Comparison of ENCODE assay signal across 30 cellular contexts in the genomic region with DNA sequence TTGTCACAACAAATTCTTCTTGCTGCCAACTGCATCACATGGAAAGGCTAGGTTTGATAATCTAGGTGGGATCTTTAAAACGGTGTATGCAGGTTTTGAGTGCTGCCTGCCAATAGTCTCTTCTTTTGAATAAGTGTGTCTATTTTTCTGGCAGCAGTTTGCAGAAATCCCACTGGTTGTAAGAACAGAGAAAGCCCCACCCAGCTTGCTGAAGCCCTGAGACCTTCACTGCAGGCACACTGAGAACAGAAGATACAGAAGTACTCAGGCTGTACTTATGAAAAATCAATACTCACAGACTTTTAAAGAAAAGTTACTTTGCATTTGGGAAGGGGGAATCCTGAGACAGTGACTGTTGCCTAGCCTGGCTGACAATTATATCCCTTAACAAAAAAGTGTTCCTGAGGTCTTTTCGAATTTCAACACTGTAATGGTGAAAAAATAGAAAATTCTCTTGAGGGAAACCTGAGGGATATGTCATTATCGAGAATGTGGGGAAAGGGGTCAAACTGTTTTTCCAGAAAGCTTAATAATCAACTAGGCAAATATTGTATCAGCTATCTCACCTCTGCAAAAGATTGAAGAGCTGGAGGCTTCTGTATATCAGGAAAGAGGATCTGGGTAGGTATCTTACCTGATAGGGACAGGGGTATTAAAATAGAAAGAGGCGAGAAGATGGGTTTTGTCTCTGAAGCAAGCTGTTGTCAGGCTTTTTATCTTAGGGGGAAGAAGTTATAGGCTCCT.
DNase-seq lines count a peak whose midpoint lies in the region; ATAC-seq and TF ChIP-seq lines count a peak whose summit lies in the region.
"Had no signal": no experiment of that assay in that cellular context is flagged by ENCODE, and none has a peak within 500 bp of the region (broad histone marks: within the 10 kb centered on the region; RNA-seq: fewer than 3 reads in every experiment).

No MANE protein-coding gene starts in this region.

- H3K27me3 Mint-ChIP-seq in activated T-cell treated with anti-CD3 and anti-CD28 coated beads, Interleukin-2, amount 50 U/mL, for 72 hours (ENCODE audit: low read depth) = no peaks in the 10 kb centered on the region
- H3K27me3 Mint-ChIP-seq in central memory CD8-positive, alpha-beta T cell = peaks cover 21% of the 10 kb centered on the region
- H3K27me3 Mint-ChIP-seq in osteocyte (ENCODE audit: unreplicated experiment) = peaks cover 37% of the 10 kb centered on the region

- TF ChIP-seq CTCF in osteocyte (IDR thresholded peaks at IDR 0.05) = no peak

- H3K4me3 ChIP-seq in Jurkat, Clone E6-1 (ENCODE audit: low read length) = no peak overlapping the region
- H3K4me3 ChIP-seq: coronary artery, GM12878, GM23338, heart left ventricle, sigmoid colon, SK-N-MC, upper lobe of right lung had no signal

- H3K4me1 Mint-ChIP-seq in activated T-cell treated with anti-CD3 and anti-CD28 coated beads, Interleukin-2, amount 50 U/mL, for 72 hours (ENCODE audit: low read depth) = peaks cover 61% of the 10 kb centered on the region
- peaks cover 41% of the 10 kb centered on the region for H3K4me1 Mint-ChIP-seq in central memory CD8-positive, alpha-beta T cell
- H3K4me1 Mint-ChIP-seq in osteocyte (ENCODE audit: unreplicated experiment) = peaks cover 24% of the 10 kb centered on the region
- H3K4me1 Mint-ChIP-seq: GM23338 had no signal

- H3K27ac Mint-ChIP-seq in activated T-cell treated with anti-CD3 and anti-CD28 coated beads, Interleukin-2, amount 50 U/mL, for 72 hours = peak overlapping the region; percentile 27
- peak overlapping the region; percentile 68 for H3K27ac Mint-ChIP-seq in central memory CD8-positive, alpha-beta T cell (ENCODE audit: low read depth)
- no peak overlapping the region for H3K27ac Mint-ChIP-seq in osteocyte (ENCODE audit: unreplicated experiment)
- H3K27ac Mint-ChIP-seq: activated CD4-positive, alpha-beta memory T cell treated with anti-CD3 and anti-CD28 coated beads, Interleukin-2, amount 10 ng/mL, durations not matched to agents 7 days and 5 days; activated naive CD8-positive, alpha-beta T cell treated with anti-CD3 and anti-CD28 coated beads for 36 hours; GM23338; progenitor cell of endocrine pancreas; stimulated activated effector memory CD8-positive, alpha-beta T cell treated with anti-CD3 and anti-CD28 coated beads, Interleukin-12 subunit alpha, Interleukin-12 subunit beta, amount 100 ng/mL, for 72 hours had no signal

- no peak for DNase-seq in activated T-cell treated with anti-CD3 and anti-CD28 coated beads, Interleukin-2, amount 50 U/mL, for 72 hours
- DNase-seq in activated T-cell treated with anti-CD3 and anti-CD28 coated beads for 4 hours (no peak), osteocyte (ENCODE audit: extremely low spot score, unreplicated experiment) (peak; percentile 8)
- peak; percentile 17 for DNase-seq in Jurkat, Clone E6-1 (ENCODE audit: low read depth, low spot score)
- no peak for DNase-seq in central memory CD8-positive, alpha-beta T cell (ENCODE audit: low spot score in 2 of 2)
- DNase-seq: activated CD4-positive, alpha-beta memory T cell treated with anti-CD3 and anti-CD28 coated beads, Interleukin-2, amount 10 ng/mL, durations not matched to agents 7 days and 5 days; activated naive CD8-positive, alpha-beta T cell treated with anti-CD3 and anti-CD28 coated beads for 36 hours; activated T-cell treated with anti-CD3 and anti-CD28 coated beads, Interleukin-2, amount 50 U/mL, for 1 hour; aorta; C1 segment of cervical spinal cord; Calu3; effector memory CD4-positive, alpha-beta T cell; erythroblast; foreskin fibroblast; heart left ventricle; Karpas-422; left cardiac atrium; NCI-H510A; sigmoid colon; stimulated activated CD4-positive, alpha-beta T cell treated with anti-CD3 and anti-CD28 coated beads, Interleukin-4, amount 100 ng/mL, for 24 hours; T-helper 9 cell; upper lobe of right lung had no signal

- H3K9me3 Mint-ChIP-seq in activated T-cell treated with anti-CD3 and anti-CD28 coated beads, Interleukin-2, amount 50 U/mL, for 72 hours = no peaks in the 10 kb centered on the region
- H3K9me3 Mint-ChIP-seq in central memory CD8-positive, alpha-beta T cell = no peaks in the 10 kb centered on the region
- H3K9me3 Mint-ChIP-seq in osteocyte (ENCODE audit: unreplicated experiment) = peaks cover 3% of the 10 kb centered on the region
- H3K9me3 Mint-ChIP-seq: activated CD4-positive, alpha-beta memory T cell treated with anti-CD3 and anti-CD28 coated beads, Interleukin-2, amount 10 ng/mL, durations not matched to agents 7 days and 5 days; activated naive CD8-positive, alpha-beta T cell treated with anti-CD3 and anti-CD28 coated beads for 36 hours; GM23338; stimulated activated effector memory CD8-positive, alpha-beta T cell treated with anti-CD3 and anti-CD28 coated beads, Interleukin-12 subunit alpha, Interleukin-12 subunit beta, amount 100 ng/mL, for 72 hours had no signal

- ATAC-seq in activated T-cell treated with anti-CD3 and anti-CD28 coated beads, Interleukin-2, amount 50 U/mL, for 72 hours (replicated peaks in 1 of 2) = no peak
- ATAC-seq in central memory CD8-positive, alpha-beta T cell (replicated peaks; ENCODE audit: extremely low read depth, poor library complexity, severe bottlenecking) = no peak
- ATAC-seq in GM19463 (IDR thresholded peaks at IDR 0.05; ENCODE audit: unreplicated experiment) (no peak), GM21381 (IDR thresholded peaks at IDR 0.05; ENCODE audit: unreplicated experiment) (no peak)
- ATAC-seq: GM12878, GM23338, heart left ventricle, left cardiac atrium, upper lobe of right lung had no signal

- H3K4me3 Mint-ChIP-seq in activated T-cell treated with anti-CD3 and anti-CD28 coated beads, Interleukin-2, amount 50 U/mL, for 72 hours = peak overlapping the region; percentile 31 to 33
- H3K4me3 Mint-ChIP-seq in central memory CD8-positive, alpha-beta T cell = no peak overlapping the region
- no peak overlapping the region for H3K4me3 Mint-ChIP-seq in osteocyte (ENCODE audit: unreplicated experiment)
- H3K4me3 Mint-ChIP-seq: activated CD4-positive, alpha-beta memory T cell treated with anti-CD3 and anti-CD28 coated beads, Interleukin-2, amount 10 ng/mL, durations not matched to agents 7 days and 5 days; activated naive CD8-positive, alpha-beta T cell treated with anti-CD3 and anti-CD28 coated beads for 36 hours; GM23338; stimulated activated effector memory CD8-positive, alpha-beta T cell treated with anti-CD3 and anti-CD28 coated beads, Interleukin-12 subunit alpha, Interleukin-12 subunit beta, amount 100 ng/mL, for 72 hours had no signal

- H3K36me3 Mint-ChIP-seq in activated T-cell treated with anti-CD3 and anti-CD28 coated beads, Interleukin-2, amount 50 U/mL, for 72 hours (ENCODE audit: insufficient read depth in 2 of 2) = no peaks in the 10 kb centered on the region
- peaks cover 3% of the 10 kb centered on the region for H3K36me3 Mint-ChIP-seq in central memory CD8-positive, alpha-beta T cell (ENCODE audit: insufficient read depth)
- H3K36me3 Mint-ChIP-seq in osteocyte (ENCODE audit: unreplicated experiment) = no peaks in the 10 kb centered on the region
- H3K36me3 Mint-ChIP-seq: activated naive CD8-positive, alpha-beta T cell treated with anti-CD3 and anti-CD28 coated beads for 36 hours; stimulated activated effector memory CD8-positive, alpha-beta T cell treated with anti-CD3 and anti-CD28 coated beads, Interleukin-12 subunit alpha, Interleukin-12 subunit beta, amount 100 ng/mL, for 72 hours had no signal

Comparison
In these comparisons a context has a peak if more than half of its experiments do, and no peak if none do; other contexts are left out.
1. DNase-seq: peak in Jurkat, Clone E6-1 (single experiment) and osteocyte (single experiment); none in activated T-cell treated with anti-CD3 and anti-CD28 coated beads, Interleukin-2, amount 50 U/mL, for 72 hours (0 of 2), activated T-cell treated with anti-CD3 and anti-CD28 coated beads for 4 hours (single experiment) and central memory CD8-positive, alpha-beta T cell (0 of 2).
2. H3K4me3 Mint-ChIP-seq: peak in activated T-cell treated with anti-CD3 and anti-CD28 coated beads, Interleukin-2, amount 50 U/mL, for 72 hours (2 of 2); none in central memory CD8-positive, alpha-beta T cell (single experiment) and osteocyte (single experiment).